ENCODE assay signal across 17 cellular contexts in genomic region chr20:33551778-33552177, GRCh38.
DNase-seq lines count a peak whose midpoint lies in the region; ATAC-seq and TF ChIP-seq lines count a peak whose summit lies in the region.
"Had no signal": no experiment of that assay in that cellular context is flagged by ENCODE, and none has a peak within 500 bp of the region (broad histone marks: within the 10 kb centered on the region; RNA-seq: fewer than 3 reads in every experiment).

No MANE protein-coding gene starts in this region.

- H3K9me3 Mint-ChIP-seq in central memory CD8-positive, alpha-beta T cell, result no peaks in the 10 kb centered on the region
- no peaks in the 10 kb centered on the region for H3K9me3 Mint-ChIP-seq in memory B cell
- H3K9me3 Mint-ChIP-seq: activated T-cell treated with anti-CD3 and anti-CD28 coated beads, Interleukin-2, amount 50 U/mL, for 4 hours had no signal

- H3K9me3 ChIP-seq in stomach (no peaks in the 10 kb centered on the region), tibial nerve (no peaks in the 10 kb centered on the region)
- H3K9me3 ChIP-seq: pancreas had no signal

- H4K20me1 ChIP-seq in KMS-11 (ENCODE audit: insufficient read depth), result no peaks in the 10 kb centered on the region

- H3K4me1 ChIP-seq in KMS-11 (ENCODE audit: low read depth, poor library complexity, severe bottlenecking) (peaks cover 80% of the 10 kb centered on the region), stomach (peaks cover 9 to 61% (median 32%) of the 10 kb centered on the region in 4 donors), tibial nerve (peaks cover 0 to 16% (median 6%) of the 10 kb centered on the region in 4 donors)

- H3K4me2 ChIP-seq in KMS-11, result peak overlapping the region; percentile 73
- H3K4me2 ChIP-seq: hepatocyte had no signal

- no peak overlapping the region for H3K4me3 Mint-ChIP-seq in central memory CD8-positive, alpha-beta T cell
- H3K4me3 Mint-ChIP-seq in memory B cell, result no peak overlapping the region
- H3K4me3 Mint-ChIP-seq: activated CD4-positive, alpha-beta T cell treated with anti-CD3 and anti-CD28 coated beads, Interleukin-2, amount 10 ng/mL, durations not matched to agents 7 days and 5 days; activated T-cell treated with anti-CD3 and anti-CD28 coated beads, Interleukin-2, amount 50 U/mL, for 4 hours had no signal

- no peaks in the 10 kb centered on the region for H3K27me3 ChIP-seq in KMS-11 (ENCODE audit: insufficient read depth, low read depth)
- no peaks in the 10 kb centered on the region for H3K27me3 ChIP-seq in stomach
- H3K27me3 ChIP-seq in tibial nerve, result no peaks in the 10 kb centered on the region
- H3K27me3 ChIP-seq: hepatocyte, pancreas had no signal

- WGBS in stomach, 5 donors, result 71 to 92% (median 82%) methylated on average over 1 of the region's 1 CpG
- WGBS in tibial nerve, 2 donors, result 63 to 74% methylated on average over 1 of the region's 1 CpG

- H3K4me3 ChIP-seq in AG10803 (ENCODE audit: low read length), result no peak overlapping the region
- H3K4me3 ChIP-seq in KMS-11 (IDR thresholded peaks at IDR 0.05; ENCODE audit: insufficient read depth, low read depth, low read length), result no peak overlapping the region
- H3K4me3 ChIP-seq in stomach, result no peak overlapping the region
- H3K4me3 ChIP-seq in tibial nerve, result no peak overlapping the region
- H3K4me3 ChIP-seq: hepatocyte, pancreas had no signal

- H3K36me3 ChIP-seq in KMS-11 (ENCODE audit: insufficient read depth) (no peaks in the 10 kb centered on the region), stomach (peaks cover 0 to 4% (median 2%) of the 10 kb centered on the region in 4 donors), tibial nerve (peaks cover 0 to 16% (median 0%) of the 10 kb centered on the region in 3 donors)

- TF ChIP-seq CTCF in AG10803 (conservative IDR thresholded peaks at IDR 0.05; ENCODE audit: low read length) (no peak), KMS-11 (conservative IDR thresholded peaks at IDR 0.05; ENCODE audit: low read depth, low read length) (no peak), stomach (IDR thresholded peaks at IDR 0.05) (no peak), tibial nerve (IDR thresholded peaks at IDR 0.05) (no peak)

- DNase-seq in AG10803 (ENCODE audit: low read depth), result peak; percentile 26
- DNase-seq in central memory CD8-positive, alpha-beta T cell (ENCODE audit: low spot score in 2 of 2), result no peak
- DNase-seq in memory B cell (ENCODE audit: low spot score in 2 of 2), result no peak
- DNase-seq in stomach, result no peak
- no peak for DNase-seq in tibial nerve (ENCODE audit: low spot score in 2 of 2)
- DNase-seq in GOT3 (lab: John Stamatoyannopoulos, UW), result no peak
- no peak for DNase-seq in activated CD8-positive, alpha-beta memory T cell treated with anti-CD3 and anti-CD28 coated beads for 24 hours
- DNase-seq: activated CD4-positive, alpha-beta T cell treated with anti-CD3 and anti-CD28 coated beads, Interleukin-2, amount 10 ng/mL, durations not matched to agents 7 days and 5 days; activated T-cell treated with anti-CD3 and anti-CD28 coated beads, Interleukin-2, amount 50 U/mL, for 4 hours; cerebellar nuclear complex; kidney glomerular epithelial cell; pancreas; SIG-M5; small intestine; stimulated activated naive CD4-positive, alpha-beta T cell had no signal

- H3K27ac Mint-ChIP-seq in central memory CD8-positive, alpha-beta T cell (ENCODE audit: low read depth), result peak overlapping the region; percentile 38
- H3K27ac Mint-ChIP-seq in memory B cell, result peak overlapping the region; percentile 64
- H3K27ac Mint-ChIP-seq: activated CD4-positive, alpha-beta T cell treated with anti-CD3 and anti-CD28 coated beads, Interleukin-2, amount 10 ng/mL, durations not matched to agents 7 days and 5 days had no signal

- no peak overlapping the region for H2AFZ ChIP-seq in KMS-11 (ENCODE audit: low read depth)
- H2AFZ ChIP-seq: hepatocyte had no signal

- H3K9ac ChIP-seq in KMS-11, result peak overlapping the region; percentile 1; the same call in 1 of the 2 replicates

- intact Hi-C loops in stomach (cut with DNase I; ENCODE audit: low total_unique reads), result no loop called here

- peaks cover 15% of the 10 kb centered on the region; the same call in 1 of the 2 replicates for H3K79me2 ChIP-seq in KMS-11 (ENCODE audit: insufficient read depth, low read depth)

- TF ChIP-seq POLR2A in stomach (IDR thresholded peaks at IDR 0.05) (no peak), tibial nerve (IDR thresholded peaks at IDR 0.05) (no peak)

- ATAC-seq in central memory CD8-positive, alpha-beta T cell (replicated peaks; ENCODE audit: extremely low read depth, poor library complexity, severe bottlenecking), result no peak
- ATAC-seq in memory B cell (ENCODE audit: low read depth), result no peak
- ATAC-seq: activated T-cell treated with anti-CD3 and anti-CD28 coated beads, Interleukin-2, amount 50 U/mL, for 4 hours; pancreas had no signal

- peaks cover 10% of the 10 kb centered on the region for H3K36me3 Mint-ChIP-seq in central memory CD8-positive, alpha-beta T cell (ENCODE audit: insufficient read depth)
- peaks cover 11% of the 10 kb centered on the region for H3K36me3 Mint-ChIP-seq in memory B cell

- H3K27ac ChIP-seq in KMS-11, result peak overlapping the region; percentile 97
- H3K27ac ChIP-seq in stomach, result no peak overlapping the region
- no peak overlapping the region for H3K27ac ChIP-seq in tibial nerve
- H3K27ac ChIP-seq: hepatocyte, pancreas had no signal

- TF ChIP-seq EP300 in stomach (IDR thresholded peaks at IDR 0.05) (no peak), tibial nerve (IDR thresholded peaks at IDR 0.05) (no peak)

- H3K27me3 Mint-ChIP-seq in central memory CD8-positive, alpha-beta T cell, result no peaks in the 10 kb centered on the region
- H3K27me3 Mint-ChIP-seq in memory B cell, result no peaks in the 10 kb centered on the region
- H3K27me3 Mint-ChIP-seq: activated CD4-positive, alpha-beta T cell treated with anti-CD3 and anti-CD28 coated beads, Interleukin-2, amount 10 ng/mL, durations not matched to agents 7 days and 5 days had no signal

- peaks cover 27% of the 10 kb centered on the region for H3K4me1 Mint-ChIP-seq in central memory CD8-positive, alpha-beta T cell
- H3K4me1 Mint-ChIP-seq in memory B cell, result peaks cover 19% of the 10 kb centered on the region
